ENCODE assay signal across 8 cellular contexts in the genomic region with DNA sequence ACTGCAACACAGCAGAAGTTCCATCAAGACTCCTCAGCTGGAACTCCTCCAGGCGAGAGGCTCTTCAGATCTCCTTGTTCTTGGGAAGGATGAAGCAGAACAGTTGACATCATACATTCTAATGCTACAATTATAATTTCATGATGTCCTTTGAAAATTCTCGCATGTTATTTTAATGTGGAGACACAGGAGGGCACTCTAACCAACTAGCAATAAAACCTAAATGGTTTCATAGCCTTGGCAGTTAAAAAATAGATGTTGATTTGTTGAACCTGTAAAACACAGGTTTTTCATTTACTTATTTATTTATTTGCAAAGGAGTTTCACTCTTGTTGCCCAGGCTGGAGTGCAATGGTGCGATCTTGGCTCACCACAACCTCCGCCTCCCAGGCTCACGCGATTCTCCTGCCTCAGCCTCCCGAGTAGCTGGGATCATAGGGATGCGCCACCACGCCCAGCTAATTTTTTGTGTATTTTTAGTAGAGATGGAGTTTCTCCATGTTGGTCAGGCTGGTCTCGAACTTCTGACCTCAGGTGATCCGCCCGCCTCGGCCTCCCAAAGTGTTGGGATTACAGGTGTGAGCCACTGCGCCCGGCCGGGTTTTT. TPM values are rescaled to one million over a fixed set of nuclear protein-coding genes. Genes with fewer than 3 reads are reported as not detected.
DNase-seq lines count a peak whose midpoint lies in the region; TF ChIP-seq lines count a peak whose summit lies in the region.
"Not testable (repeated sequence)": the region's sequence is repeated elsewhere in the genome, so short reads cannot be mapped to it uniquely, and the experiment has no call there.

No MANE protein-coding gene starts in this region.

- H3K4me1 ChIP-seq in prostate gland (replicated peaks): peaks cover 15% of the 10 kb centered on the region

- intact Hi-C loops in prostate gland (cut with DNase I): loop anchor here (2.0 kb wide), 1 partner anchor 209 kb away; no protein-coding TSS in a partner anchor

- H3K4me3 ChIP-seq in LNCaP clone FGC (ENCODE audit: low read depth, low read length); prostate gland: not testable (repeated sequence)

- not testable (repeated sequence) for H3K36me3 ChIP-seq in prostate gland

- 68% methylated on average over 16 of the region's 16 CpGs for WGBS in prostate gland

- peak; percentile 66 for TF ChIP-seq CTCF in LNCaP clone FGC (IDR thresholded peaks at IDR 0.05; ENCODE audit: control insufficient read depth, extremely low read depth, insufficient read depth)
- TF ChIP-seq CTCF in prostate gland (IDR thresholded peaks at IDR 0.05): peak in 3 of 4 experiments; percentile 39 to 80 (median 66)

- H3K9me3 ChIP-seq in prostate gland: not testable (repeated sequence)

- not testable (repeated sequence) for H3K27ac ChIP-seq in prostate gland

- peak; percentile 71 for DNase-seq in AG08395 (ENCODE audit: low spot score)
- DNase-seq in GM04504 (ENCODE audit: low read depth): peak; percentile 6
- peak; percentile 46 for DNase-seq in LNCaP clone FGC (ENCODE audit: low read depth)
- DNase-seq in NCI-H446 treated with DMSO at 0.1 percent for 48 hours (lab: John Stamatoyannopoulos, UW): peak; percentile 12
- peak; percentile 26 for DNase-seq in SW480 (ENCODE audit: low spot score)
- DNase-seq in dedifferentiated amniotic fluid mesenchymal stem cell (ENCODE audit: extremely low spot score): peak; percentile 58
- DNase-seq in iPS-NIHi11 (ENCODE audit: low spot score): peak; percentile 26
- DNase-seq in prostate gland (ENCODE audit: low spot score): not testable (repeated sequence)

- H3K27me3 ChIP-seq in prostate gland (replicated peaks; ENCODE audit: insufficient read depth): not testable (repeated sequence)

- TF ChIP-seq POLR2A in prostate gland (IDR thresholded peaks at IDR 0.05): not testable (repeated sequence)

RNA-seq across cellular contexts. Expression of a gene that starts 2.4 kb away (rescaled TPM):
- 10 to 100 TPM in 1 of 2 donors, under 1 TPM in 1; 0.36 to 28.5 TPM for total RNA-seq in prostate gland
